ENCODE assay signal across 17 cellular contexts in the genomic region with DNA sequence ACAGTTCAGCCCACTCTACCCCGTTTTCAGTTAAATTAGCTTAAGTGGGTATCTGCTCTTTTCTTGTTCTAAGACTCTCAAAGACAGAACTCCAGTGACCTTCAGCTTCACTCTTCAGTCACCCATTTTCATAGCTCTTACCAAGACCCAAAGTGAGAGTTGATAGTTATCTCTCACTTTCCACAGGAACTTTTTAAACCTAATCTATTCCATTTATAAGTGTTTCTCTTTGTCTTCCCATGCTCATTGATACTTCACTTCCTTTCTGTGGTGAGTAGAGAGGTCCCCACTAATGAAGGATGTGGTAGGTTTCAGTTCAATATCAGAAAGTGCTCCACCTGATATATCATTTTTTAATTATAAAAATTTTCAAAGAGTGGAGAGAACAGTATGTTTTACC. TPM values are rescaled to one million over a fixed set of nuclear protein-coding genes. Genes with fewer than 3 reads are reported as not detected.
A peak's percentile ranks its signal among the peaks of the same experiment; 100 is the strongest.
DNase-seq lines count a peak whose midpoint lies in the region; ATAC-seq and TF ChIP-seq lines count a peak whose summit lies in the region.
"Had no signal": no experiment of that assay in that cellular context is flagged by ENCODE, and none has a peak within 500 bp of the region (broad histone marks: within the 10 kb centered on the region; RNA-seq: fewer than 3 reads in every experiment).

No MANE protein-coding gene starts in this region.

- H3K27me3 ChIP-seq in gastrocnemius medialis = no peaks in the 10 kb centered on the region

- H3K36me3 ChIP-seq in gastrocnemius medialis = no peaks in the 10 kb centered on the region

- peaks cover 6% of the 10 kb centered on the region for H3K27me3 Mint-ChIP-seq in activated T-cell treated with anti-CD3 and anti-CD28 coated beads, Interleukin-2, amount 50 U/mL, for 24 hours
- H3K27me3 Mint-ChIP-seq in activated T-cell treated with anti-CD3 and anti-CD28 coated beads, Interleukin-2, amount 50 U/mL, for 72 hours (ENCODE audit: low read depth) = peaks cover 5% of the 10 kb centered on the region
- peaks cover 3% of the 10 kb centered on the region for H3K27me3 Mint-ChIP-seq in stimulated activated naive CD8-positive, alpha-beta T cell treated with anti-CD3 and anti-CD28 coated beads, Interleukin-15, amount 100 ng/mL, for 72 hours

- no peak overlapping the region for H3K27ac ChIP-seq in gastrocnemius medialis
- H3K27ac ChIP-seq: HL-60 had no signal

- H3K27ac Mint-ChIP-seq in activated T-cell treated with anti-CD3 and anti-CD28 coated beads, Interleukin-2, amount 50 U/mL, for 24 hours = peak overlapping the region; percentile 27
- H3K27ac Mint-ChIP-seq in activated T-cell treated with anti-CD3 and anti-CD28 coated beads, Interleukin-2, amount 50 U/mL, for 72 hours = no peak overlapping the region
- peak overlapping the region in 1 of 2 donors; percentile 79 for H3K27ac Mint-ChIP-seq in stimulated activated naive CD8-positive, alpha-beta T cell treated with anti-CD3 and anti-CD28 coated beads, Interleukin-15, amount 100 ng/mL, for 72 hours

- no peak for TF ChIP-seq CTCF in gastrocnemius medialis (IDR thresholded peaks at IDR 0.05 in 4 of 5, conservative IDR thresholded peaks at IDR 0.05 in 1 of 5)

- H3K4me1 ChIP-seq in gastrocnemius medialis = no peaks in the 10 kb centered on the region

- no peaks in the 10 kb centered on the region for H3K36me3 Mint-ChIP-seq in activated T-cell treated with anti-CD3 and anti-CD28 coated beads, Interleukin-2, amount 50 U/mL, for 24 hours (ENCODE audit: low read depth)
- H3K36me3 Mint-ChIP-seq in activated T-cell treated with anti-CD3 and anti-CD28 coated beads, Interleukin-2, amount 50 U/mL, for 72 hours (ENCODE audit: insufficient read depth in 2 of 2) = peaks cover 5 to 10% of the 10 kb centered on the region in 2 donors

- no peak overlapping the region for H3K4me3 Mint-ChIP-seq in activated T-cell treated with anti-CD3 and anti-CD28 coated beads, Interleukin-2, amount 50 U/mL, for 24 hours
- no peak overlapping the region for H3K4me3 Mint-ChIP-seq in activated T-cell treated with anti-CD3 and anti-CD28 coated beads, Interleukin-2, amount 50 U/mL, for 72 hours
- peak overlapping the region in 1 of 2 donors; percentile 49 for H3K4me3 Mint-ChIP-seq in stimulated activated naive CD8-positive, alpha-beta T cell treated with anti-CD3 and anti-CD28 coated beads, Interleukin-15, amount 100 ng/mL, for 72 hours

- ATAC-seq in activated T-cell treated with anti-CD3 and anti-CD28 coated beads, Interleukin-2, amount 50 U/mL, for 72 hours (replicated peaks in 1 of 2) = no peak
- ATAC-seq in GM21381 (IDR thresholded peaks at IDR 0.05; ENCODE audit: unreplicated experiment) (peak; percentile 45), HG03432 (IDR thresholded peaks at IDR 0.05; ENCODE audit: unreplicated experiment) (peak; percentile 54), gastrocnemius medialis (no peak), GM19324 (IDR thresholded peaks at IDR 0.05; ENCODE audit: low FRiP score, unreplicated experiment) (no peak)
- ATAC-seq in stimulated activated naive CD8-positive, alpha-beta T cell treated with anti-CD3 and anti-CD28 coated beads, Interleukin-15, amount 100 ng/mL, for 72 hours = peak; percentile 80
- ATAC-seq: K562, Panc1 had no signal

- in situ Hi-C loops in gastrocnemius medialis (cut with MboI; ENCODE audit: low sequenced_read_pairs in 4 of 4) = no loop called here

- no peak overlapping the region for H3K4me3 ChIP-seq in gastrocnemius medialis
- H3K4me3 ChIP-seq: K562 had no signal

- H3K4me1 Mint-ChIP-seq in activated T-cell treated with anti-CD3 and anti-CD28 coated beads, Interleukin-2, amount 50 U/mL, for 24 hours (ENCODE audit: low read depth) = peaks cover 21% of the 10 kb centered on the region
- H3K4me1 Mint-ChIP-seq in activated T-cell treated with anti-CD3 and anti-CD28 coated beads, Interleukin-2, amount 50 U/mL, for 72 hours (ENCODE audit: low read depth) = peaks cover 25% of the 10 kb centered on the region
- H3K4me1 Mint-ChIP-seq in stimulated activated naive CD8-positive, alpha-beta T cell treated with anti-CD3 and anti-CD28 coated beads, Interleukin-15, amount 100 ng/mL, for 72 hours = peaks cover 26% of the 10 kb centered on the region

- H3K9me3 Mint-ChIP-seq in activated T-cell treated with anti-CD3 and anti-CD28 coated beads, Interleukin-2, amount 50 U/mL, for 24 hours = peaks cover 4% of the 10 kb centered on the region
- peaks cover 4 to 8% of the 10 kb centered on the region in 2 donors for H3K9me3 Mint-ChIP-seq in activated T-cell treated with anti-CD3 and anti-CD28 coated beads, Interleukin-2, amount 50 U/mL, for 72 hours
- peaks cover 13 to 22% of the 10 kb centered on the region in 2 donors for H3K9me3 Mint-ChIP-seq in stimulated activated naive CD8-positive, alpha-beta T cell treated with anti-CD3 and anti-CD28 coated beads, Interleukin-15, amount 100 ng/mL, for 72 hours

- no peak for TF ChIP-seq POLR2A in gastrocnemius medialis (IDR thresholded peaks at IDR 0.05)

- intact Hi-C loops in gastrocnemius medialis (cut with DNase I; ENCODE audit: low total_unique reads) = no loop called here

- no peak for DNase-seq in activated T-cell treated with anti-CD3 and anti-CD28 coated beads, Interleukin-2, amount 50 U/mL, for 24 hours
- no peak for DNase-seq in activated T-cell treated with anti-CD3 and anti-CD28 coated beads, Interleukin-2, amount 50 U/mL, for 72 hours
- no peak for DNase-seq in stimulated activated naive CD8-positive, alpha-beta T cell treated with anti-CD3 and anti-CD28 coated beads, Interleukin-15, amount 100 ng/mL, for 72 hours
- DNase-seq in EL (no peak), gastrocnemius medialis (no peak)
- DNase-seq: C1 segment of cervical spinal cord, DMS 273 treated with DMSO at 0.1 percent for 48 hours, NCI-H1092, Right ventricle myocardium superior, SK-N-SH, T-helper 1 cell had no signal

- H3K9me3 ChIP-seq in gastrocnemius medialis = peaks cover 0 to 5% (median 0%) of the 10 kb centered on the region in 3 donors
- H3K9me3 ChIP-seq: SK-N-SH had no signal

RNA-seq across cellular contexts. Expression of gene COX18, which starts 33.4 kb away (rescaled TPM):
- 10 to 100 TPM; 19.1 to 20.3 TPM for total RNA-seq in activated T-cell treated with anti-CD3 and anti-CD28 coated beads, Interleukin-2, amount 50 U/mL, for 72 hours
- total RNA-seq in gastrocnemius medialis = 10 to 100 TPM in 3 of 4 donors, 1 to 10 TPM in 1; 7.4 to 15.0 (median 12.7) TPM

Comparison
In these comparisons a context has a peak if more than half of its experiments do, and no peak if none do; other contexts are left out.
1. ATAC-seq: peak in GM21381 (single experiment), HG03432 (single experiment) and stimulated activated naive CD8-positive, alpha-beta T cell treated with anti-CD3 and anti-CD28 coated beads, Interleukin-15, amount 100 ng/mL, for 72 hours (single experiment); none in activated T-cell treated with anti-CD3 and anti-CD28 coated beads, Interleukin-2, amount 50 U/mL, for 72 hours (0 of 2), gastrocnemius medialis (0 of 2) and GM19324 (single experiment).